8 cellular contexts compared by ENCODE assay signal in genomic region chr16:8905168-8905762, GRCh38. TPM values are rescaled to one million over a fixed set of nuclear protein-coding genes. Genes with fewer than 3 reads are reported as not detected.
DNase-seq lines count a peak whose midpoint lies in the region; ATAC-seq and TF ChIP-seq lines count a peak whose summit lies in the region.

No MANE protein-coding gene starts in this region.

- no peak overlapping the region for H3K18ac ChIP-seq in H9 (ENCODE audit: insufficient read length, low read depth, low read length)

- H3K4me3 ChIP-seq in Panc1 (ENCODE audit: low read depth in 2 of 2, low read length in 2 of 2), result no peak overlapping the region
- no peak overlapping the region for H3K4me3 ChIP-seq in foreskin fibroblast (ENCODE audit: low read depth in 1 of 2, low read length in 2 of 2)

- no peak overlapping the region for H3K4me2 ChIP-seq in H9 (ENCODE audit: insufficient read depth, insufficient read length, low read length)

- H3K27me3 ChIP-seq in CD4-positive, alpha-beta T cell (ENCODE audit: control insufficient read depth, insufficient read depth, low read length), result no peaks in the 10 kb centered on the region
- no peaks in the 10 kb centered on the region for H3K27me3 ChIP-seq in H9 (ENCODE audit: insufficient read depth, low read length)
- H3K27me3 ChIP-seq in Panc1 (ENCODE audit: control insufficient read depth, insufficient read depth, low read length), result no peaks in the 10 kb centered on the region

- H3K27ac ChIP-seq in CD4-positive, alpha-beta T cell (ENCODE audit: low read depth, low read length), result no peak overlapping the region
- H3K27ac ChIP-seq in H9 (ENCODE audit: insufficient read length, low read depth, low read length) (no peak overlapping the region), Panc1 (ENCODE audit: low read length) (no peak overlapping the region)

- no peak overlapping the region for H2AK5ac ChIP-seq in H9 (ENCODE audit: insufficient read length, low read length)

- no peak overlapping the region for H2BK15ac ChIP-seq in H9 (ENCODE audit: low read depth, low read length)

- DNase-seq in CD4-positive, alpha-beta T cell, result no peak
- DNase-seq in H9 (no peak), Panc1 (ENCODE audit: low read depth, low spot score) (peak; percentile 35), foreskin fibroblast (peak in 1 of 2 donors; percentile 58), activated gamma-delta T cell (lab: John Stamatoyannopoulos, UW) (no peak)
- DNase-seq in stimulated activated CD4-positive, alpha-beta T cell treated with anti-CD3 and anti-CD28 coated beads, Interleukin-2, amount 100 ng/mL, for 48 hours, result no peak

- H3K9me3 ChIP-seq in CD4-positive, alpha-beta T cell (ENCODE audit: control insufficient read depth, low read length), result no peaks in the 10 kb centered on the region
- H3K9me3 ChIP-seq in H9 (ENCODE audit: control insufficient read depth, low read depth, low read length), result no peaks in the 10 kb centered on the region
- H3K9me3 ChIP-seq in Panc1 (ENCODE audit: control insufficient read depth, insufficient read depth, low read depth, low read length), result no peaks in the 10 kb centered on the region

- CTCF ChIA-PET in CD4-positive, alpha-beta T cell (lab: Charles Lee), result no interaction called here
- CTCF ChIA-PET in Panc1 (lab: Charles Lee), result interaction anchor here (1.2 kb wide), 1 partner anchor 103 kb away, joined by 6 read pairs; no protein-coding TSS in a partner anchor

- H3K79me1 ChIP-seq in H9 (ENCODE audit: insufficient read depth, low read depth, low read length, poor library complexity, severe bottlenecking), result no peaks in the 10 kb centered on the region

- no peaks in the 10 kb centered on the region for H3K23me2 ChIP-seq in H9 (ENCODE audit: insufficient read length, low read depth, low read length, poor library complexity, severe bottlenecking)

- no CpG with 5 or more reads among the region's 13 CpGs for WGBS in H9 (ENCODE audit: extremely low coverage, insufficient read length, low lambda C conversion rate)

- H4K5ac ChIP-seq in H9 (ENCODE audit: insufficient read length, low read depth, low read length), result no peak overlapping the region

- H4K8ac ChIP-seq in H9 (replicated peaks; ENCODE audit: insufficient read length, low read depth, low read length), result no peak overlapping the region

- no peaks in the 10 kb centered on the region; the same call in 1 of the 2 replicates for H3K79me2 ChIP-seq in H9 (ENCODE audit: insufficient read depth, low read length)

- H4K20me1 ChIP-seq in H9 (ENCODE audit: control insufficient read depth, insufficient read depth, insufficient read length), result no peaks in the 10 kb centered on the region

- no peaks in the 10 kb centered on the region for H3K27me3 Mint-ChIP-seq in CD4-positive, alpha-beta T cell
- no peaks in the 10 kb centered on the region for H3K27me3 Mint-ChIP-seq in H9 (ENCODE audit: low read depth)

- peaks cover 42% of the 10 kb centered on the region for H3K36me3 ChIP-seq in Panc1 (ENCODE audit: control insufficient read depth, insufficient read depth, low read length)

- no peak overlapping the region for H2BK120ac ChIP-seq in H9 (ENCODE audit: low read depth, low read length, poor library complexity, severe bottlenecking)

- no peak overlapping the region for H3K14ac ChIP-seq in H9 (ENCODE audit: insufficient read depth, low read length)

- BruUV-seq in Panc1 (replicated peaks; lab: Mats Ljungman, UMichigan), result no TSS peak

- H3K56ac ChIP-seq in H9 (ENCODE audit: insufficient read length, low read depth, low read length), result no peak overlapping the region

- no peak overlapping the region for H4K91ac ChIP-seq in H9 (ENCODE audit: insufficient read length, low read depth, low read length)

- in situ Hi-C loops in Panc1 (cut with HindIII; ENCODE audit: low pct_unique_long_range_greater_than_20kb, low sequenced_read_pairs), result no loop called here

- peak; percentile 18 for TF ChIP-seq CTCF in CD4-positive, alpha-beta T cell (IDR thresholded peaks at IDR 0.05)
- peak; percentile 47; the same call in 2 of the 3 replicates for TF ChIP-seq CTCF in H9 (conservative IDR thresholded peaks at IDR 0.05)
- TF ChIP-seq CTCF in Panc1 (IDR thresholded peaks at IDR 0.05), result peak; percentile 70
- TF ChIP-seq CTCF in foreskin fibroblast (IDR thresholded peaks at IDR 0.05; ENCODE audit: low read depth, low read length), result peak; percentile 67

- no peak overlapping the region for H3K9ac ChIP-seq in H9 (ENCODE audit: extremely low read depth, insufficient read length, low read length)

- H2AFZ ChIP-seq in H9 (ENCODE audit: low read length), result no peak overlapping the region

- peak; percentile 51 for ATAC-seq in CD4-positive, alpha-beta T cell (ENCODE audit: poor library complexity)
- ATAC-seq in Panc1, result peak; percentile 89
- ATAC-seq in HG03280 (IDR thresholded peaks at IDR 0.05; ENCODE audit: unreplicated experiment), result no peak
- ATAC-seq in HG02610 (IDR thresholded peaks at IDR 0.05; ENCODE audit: unreplicated experiment), result no peak

- H3K4ac ChIP-seq in H9 (ENCODE audit: low read depth, low read length), result no peak overlapping the region

- intact Hi-C loops in CD4-positive, alpha-beta T cell (cut with DNase I, micrococcal nuclease), result loop anchor here (1.0 to 10.0 kb wide), 6 partner anchors 27 to 232 kb away; no protein-coding TSS in a partner anchor
- intact Hi-C loops in Panc1 (cut with micrococcal nuclease; ENCODE audit: unreplicated experiment), result loop anchor here (2.0 kb wide), 1 partner anchor 104 kb away; no protein-coding TSS in a partner anchor

- no peak overlapping the region for H3K23ac ChIP-seq in H9 (ENCODE audit: insufficient read length, low read depth, low read length)

- POLR2A ChIA-PET in CD4-positive, alpha-beta T cell (lab: Charles Lee), result no interaction called here
- POLR2A ChIA-PET in Panc1 (lab: Charles Lee), result no interaction called here

- no peaks in the 10 kb centered on the region for H3K9me3 Mint-ChIP-seq in CD4-positive, alpha-beta T cell
- no peaks in the 10 kb centered on the region for H3K9me3 Mint-ChIP-seq in H9

- H3T11ph ChIP-seq in H9 (ENCODE audit: low read length), result no peak overlapping the region

- H3K27ac Mint-ChIP-seq in CD4-positive, alpha-beta T cell, result peak overlapping the region; percentile 3
- 0 out of 7 replicates have a peak overlapping the region, but pooled peaks of 1 of the 3 experiments have one; percentile 33 for H3K27ac Mint-ChIP-seq in H9

- peaks cover 96% of the 10 kb centered on the region for H3K36me3 Mint-ChIP-seq in CD4-positive, alpha-beta T cell (ENCODE audit: low read depth)
- H3K36me3 Mint-ChIP-seq in H9 (ENCODE audit: insufficient read depth in 1 of 3, low read depth in 3 of 3), result peaks cover 70 to 89% (median 80%) of the 10 kb centered on the region in 3 experiments

- no peak overlapping the region for H3K4me3 Mint-ChIP-seq in CD4-positive, alpha-beta T cell
- H3K4me3 Mint-ChIP-seq in H9, result no peak overlapping the region

- peaks cover 13% of the 10 kb centered on the region for H3K4me1 Mint-ChIP-seq in CD4-positive, alpha-beta T cell (ENCODE audit: low read depth)
- peaks cover 4% of the 10 kb centered on the region in 2 experiments; a peak in 3 of 4 replicates for H3K4me1 Mint-ChIP-seq in H9

- no peak overlapping the region for H2BK12ac ChIP-seq in H9 (ENCODE audit: insufficient read length, low read depth, low read length)

- no peak overlapping the region for H2BK20ac ChIP-seq in H9 (ENCODE audit: low read depth, low read length, poor library complexity, severe bottlenecking)

- H2BK5ac ChIP-seq in H9 (ENCODE audit: insufficient read length, low read length), result no peak overlapping the region

- H3K4me1 ChIP-seq in H9 (ENCODE audit: insufficient read depth, low read length) (no peaks in the 10 kb centered on the region), Panc1 (ENCODE audit: control insufficient read depth, insufficient read depth, low read length) (no peaks in the 10 kb centered on the region)

RNA-seq across cellular contexts. Expression of gene LITAFD, which starts 23.1 kb away (rescaled TPM):
- under 1 TPM in 1 of 2 experiments, not detected in 1; 0.60 TPM for total RNA-seq in CD4-positive, alpha-beta T cell
- total RNA-seq in H9 (2021), result not detected in 2 replicates
- total RNA-seq in Panc1 (2021; ENCODE audit: unreplicated experiment), result not detected
- polyA plus RNA-seq in Panc1 (2012; ENCODE audit: insufficient read length), result not detected

RNA-seq across cellular contexts. Expression of gene CARHSP1, which starts 36.5 kb away (rescaled TPM):
- 10 to 100 TPM; 25.5 to 27.8 TPM for total RNA-seq in CD4-positive, alpha-beta T cell
- 194 and 195 TPM in 2 replicates for total RNA-seq in H9 (2021)
- total RNA-seq in Panc1 (2021; ENCODE audit: unreplicated experiment), result 158 TPM
- 262 TPM for polyA plus RNA-seq in Panc1 (2012; ENCODE audit: insufficient read length)

RNA-seq across cellular contexts. Expression of gene USP7, which starts 58.4 kb away (rescaled TPM):
- total RNA-seq in CD4-positive, alpha-beta T cell, result 100 to 1,000 TPM; 259 to 268 TPM
- 182 and 192 TPM in 2 replicates for total RNA-seq in H9 (2021)
- total RNA-seq in Panc1 (2021; ENCODE audit: unreplicated experiment), result 125 TPM
- 66.1 TPM for polyA plus RNA-seq in Panc1 (2012; ENCODE audit: insufficient read length)

Comparison
In these comparisons a context has a peak if more than half of its experiments do, and no peak if none do; other contexts are left out.
1. ATAC-seq: peak in CD4-positive, alpha-beta T cell (single experiment) and Panc1 (single experiment); none in HG03280 (single experiment) and HG02610 (single experiment).
2. CTCF ChIP-seq: peak in every context shown above with its lines; median percentile 70 in Panc1; 67 in foreskin fibroblast; 47 in H9; 18 in CD4-positive, alpha-beta T cell.